Comparison of ENCODE assay signal across 7 cellular contexts in genomic region chr4:180665994-180666818, GRCh38.
A peak's percentile ranks its signal among the peaks of the same experiment; 100 is the strongest.
DNase-seq lines count a peak whose midpoint lies in the region; ATAC-seq lines count a peak whose summit lies in the region.

No MANE protein-coding gene starts in this region.

- peak; percentile 94 for ATAC-seq in HG03135 (IDR thresholded peaks at IDR 0.05; ENCODE audit: unreplicated experiment)

- H3K4me3 Mint-ChIP-seq in activated naive CD8-positive, alpha-beta T cell treated with anti-CD3 and anti-CD28 coated beads for 36 hours, result no peak overlapping the region

- H3K27me3 Mint-ChIP-seq in activated naive CD8-positive, alpha-beta T cell treated with anti-CD3 and anti-CD28 coated beads for 36 hours, result no peaks in the 10 kb centered on the region

- no peaks in the 10 kb centered on the region for H3K9me3 Mint-ChIP-seq in activated naive CD8-positive, alpha-beta T cell treated with anti-CD3 and anti-CD28 coated beads for 36 hours

- no peak overlapping the region for H3K27ac Mint-ChIP-seq in activated naive CD8-positive, alpha-beta T cell treated with anti-CD3 and anti-CD28 coated beads for 36 hours

- peak; percentile 76 for DNase-seq in ELR (ENCODE audit: low read depth)
- peak; percentile 2 for DNase-seq in GM19240 (ENCODE audit: insufficient read length, low spot score)
- DNase-seq in NCI-H2227 (lab: John Stamatoyannopoulos, UW; ENCODE audit: unreplicated experiment), result peak; percentile 59
- DNase-seq in activated naive CD8-positive, alpha-beta T cell treated with anti-CD3 and anti-CD28 coated beads for 36 hours, result peak; percentile 24
- DNase-seq in islet precursor cell, result peak; percentile 62
- DNase-seq in 8988T, result no peak

- no peaks in the 10 kb centered on the region for H3K36me3 Mint-ChIP-seq in activated naive CD8-positive, alpha-beta T cell treated with anti-CD3 and anti-CD28 coated beads for 36 hours

- peaks cover 8% of the 10 kb centered on the region for H3K4me1 Mint-ChIP-seq in activated naive CD8-positive, alpha-beta T cell treated with anti-CD3 and anti-CD28 coated beads for 36 hours
